8 cellular contexts compared by ENCODE assay signal in the genomic region with DNA sequence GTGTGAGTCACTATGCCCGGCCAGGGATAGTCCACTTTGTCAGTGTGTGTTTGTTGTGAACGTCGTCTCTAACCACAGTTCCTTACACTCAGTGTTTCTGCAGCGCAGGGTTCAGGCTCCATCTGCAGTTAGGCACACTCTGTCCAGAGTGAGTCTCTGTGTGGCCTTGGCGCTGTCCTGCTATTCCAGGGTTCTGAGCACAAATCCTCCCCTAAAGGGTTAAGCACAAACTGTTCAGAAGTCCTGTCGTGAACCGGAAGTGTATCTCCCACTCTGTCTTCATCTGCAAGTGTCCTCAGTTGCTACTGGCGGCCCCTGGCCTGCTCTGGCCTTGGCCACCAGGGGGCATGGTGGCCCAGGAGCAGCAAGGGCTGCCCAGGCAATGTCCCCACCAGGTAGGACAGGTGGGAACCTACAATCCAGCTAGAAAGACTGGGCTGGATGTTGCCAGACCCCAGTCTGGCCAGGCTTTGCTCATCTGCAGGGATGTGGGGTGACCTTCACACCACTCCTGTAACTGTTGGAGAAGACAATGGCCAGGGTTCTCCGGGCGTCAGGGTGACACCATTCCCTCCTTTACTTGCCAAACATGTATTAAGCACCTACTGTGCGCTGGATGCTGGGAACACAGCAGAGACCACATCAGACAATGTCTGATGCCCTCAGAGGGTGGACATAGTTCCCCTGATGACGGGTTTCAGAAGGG. TPM values are rescaled to one million over a fixed set of nuclear protein-coding genes. Genes with fewer than 3 reads are reported as not detected.
DNase-seq lines count a peak whose midpoint lies in the region; ATAC-seq and TF ChIP-seq lines count a peak whose summit lies in the region.

No MANE protein-coding gene starts in this region.

- TF ChIP-seq CTCF in GM12864 (IDR thresholded peaks at IDR 0.05; ENCODE audit: low read depth, low read length, missing control alignments) (peak; percentile 97), WI38 (IDR thresholded peaks at IDR 0.05; ENCODE audit: low read depth, low read length) (peak; percentile 95)

- ATAC-seq in HG02885 (IDR thresholded peaks at IDR 0.05; ENCODE audit: poor library complexity, unreplicated experiment) (peak; percentile 78), left lobe of liver (peak; percentile 93)

- DNase-seq in GM12864 (ENCODE audit: low read depth) (peak; percentile 70), NCI-H2196 (lab: John Stamatoyannopoulos, UW; ENCODE audit: unreplicated experiment) (peak; percentile 72), left lobe of liver (ENCODE audit: low spot score) (peak; percentile 84), GOT3 (lab: John Stamatoyannopoulos, UW) (no peak)
- DNase-seq in central memory CD4-positive, alpha-beta T cell: peak; percentile 66
- peak in 2 of 3 donors; percentile 50 to 54 for DNase-seq in stimulated activated CD4-positive, alpha-beta T cell treated with anti-CD3 and anti-CD28 coated beads, TNF-alpha, amount 100 ng/mL, for 1 hour (ENCODE audit: low read depth in 3 of 3, low spot score in 1 of 3)

- no peak overlapping the region for H3K4me3 ChIP-seq in GM12864 (ENCODE audit: low read depth, low read length)
- H3K4me3 ChIP-seq in WI38 (ENCODE audit: low read depth, low read length): no peak overlapping the region

RNA-seq across cellular contexts. Expression of gene GATAD2A, which starts 38.6 kb away (rescaled TPM):
- total RNA-seq in left lobe of liver: 36.1 TPM

RNA-seq across cellular contexts. Expression of gene MAU2, which starts 46.2 kb away (rescaled TPM):
- total RNA-seq in left lobe of liver: 24.7 TPM

RNA-seq across cellular contexts. Expression of gene SUGP1, which starts 46.5 kb away (rescaled TPM):
- 28.6 TPM for total RNA-seq in left lobe of liver
